Comparison of ENCODE assay signal across 8 cellular contexts in genomic region chrX:131675596-131676194, GRCh38.
DNase-seq lines count a peak whose midpoint lies in the region; ATAC-seq, FAIRE-seq and TF ChIP-seq lines count a peak whose summit lies in the region.

No MANE protein-coding gene starts in this region.

- H3K4me3 ChIP-seq in foreskin fibroblast (ENCODE audit: low read depth in 1 of 2, low read length in 2 of 2), result no peak overlapping the region

- peak; percentile 94 for FAIRE-seq in D721Med (lab: Jason Lieb, UNC)

- DNase-seq in D721Med (ENCODE audit: insufficient read length, low spot score) (no peak), NCI-H82 (lab: John Stamatoyannopoulos, UW) (peak; percentile 76), foreskin fibroblast (peak; percentile 1 to 15), amniotic stem cell (lab: John Stamatoyannopoulos, UW) (no peak), midbrain (lab: John Stamatoyannopoulos, UW) (no peak), NCI-H2081 (lab: John Stamatoyannopoulos, UW) (no peak)

- TF ChIP-seq CTCF in D721Med (IDR thresholded peaks at IDR 0.05; ENCODE audit: insufficient read depth, missing control alignments) (peak; percentile 33), foreskin fibroblast (IDR thresholded peaks at IDR 0.05; ENCODE audit: low read depth, low read length) (peak; percentile 46)

- ATAC-seq in GM21526 (IDR thresholded peaks at IDR 0.05; ENCODE audit: low FRiP score, unreplicated experiment) (peak; percentile 57), HG03135 (IDR thresholded peaks at IDR 0.05; ENCODE audit: unreplicated experiment) (no peak)

Comparison
In these comparisons a context has a peak if more than half of its experiments do, and no peak if none do; other contexts are left out.
1. DNase-seq: peak in NCI-H82 (single experiment) and foreskin fibroblast (2 of 2); none in D721Med (single experiment), amniotic stem cell (single experiment), midbrain (single experiment) and NCI-H2081 (0 of 2).